Comparison of ENCODE assay signal across 11 cellular contexts in genomic region chr1:9316080-9316444, GRCh38. TPM values are rescaled to one million over a fixed set of nuclear protein-coding genes. Genes with fewer than 3 reads are reported as not detected.
DNase-seq lines count a peak whose midpoint lies in the region; ATAC-seq and TF ChIP-seq lines count a peak whose summit lies in the region.
"Had no signal": no experiment of that assay in that cellular context is flagged by ENCODE, and none has a peak within 500 bp of the region (broad histone marks: within the 10 kb centered on the region; RNA-seq: fewer than 3 reads in every experiment).

No MANE protein-coding gene starts in this region.

- H2BK5ac ChIP-seq in mesenchymal stem cell (ENCODE audit: low read depth, low read length, poor library complexity, severe bottlenecking), result no peak overlapping the region

- H3K27ac ChIP-seq in mesenchymal stem cell (ENCODE audit: low read length, poor library complexity, severe bottlenecking) (peak overlapping the region; percentile 5), upper lobe of right lung (no peak overlapping the region)
- H3K27ac ChIP-seq: spleen had no signal

- peak overlapping the region in 1 of 2 experiments; percentile 8 for H3K4me3 ChIP-seq in mesenchymal stem cell (ENCODE audit: insufficient read depth in 1 of 2, low read depth in 1 of 2, low read length in 2 of 2)
- H3K4me3 ChIP-seq in upper lobe of right lung, result no peak overlapping the region
- H3K4me3 ChIP-seq: spleen had no signal

- peak overlapping the region; percentile 8 for H3K4me2 ChIP-seq in mesenchymal stem cell (ENCODE audit: low read length, poor library complexity, severe bottlenecking)

- no peak for TF ChIP-seq CTCF in upper lobe of right lung (IDR thresholded peaks at IDR 0.05)
- TF ChIP-seq CTCF in endothelial cell (IDR thresholded peaks at IDR 0.05; ENCODE audit: unreplicated experiment), result no peak

- H3K18ac ChIP-seq in mesenchymal stem cell (ENCODE audit: low read depth in 1 of 2, low read length in 2 of 2), result peak overlapping the region in 1 of 2 experiments; percentile 67

- no peaks in the 10 kb centered on the region for H3K36me3 Mint-ChIP-seq in activated naive CD4-positive, alpha-beta T cell treated with anti-CD3 and anti-CD28 coated beads, Interleukin-2, amount 10 ng/mL, durations not matched to agents 7 days and 5 days
- H3K36me3 Mint-ChIP-seq in endothelial cell (ENCODE audit: low read depth, unreplicated experiment), result no peaks in the 10 kb centered on the region

- H3K4me1 Mint-ChIP-seq in activated naive CD4-positive, alpha-beta T cell treated with anti-CD3 and anti-CD28 coated beads, Interleukin-2, amount 10 ng/mL, durations not matched to agents 7 days and 5 days, result peaks cover 40% of the 10 kb centered on the region
- H3K4me1 Mint-ChIP-seq in endothelial cell (ENCODE audit: unreplicated experiment), result peaks cover 17% of the 10 kb centered on the region

- intact Hi-C loops in upper lobe of right lung (cut with DNase I), result no loop called here

- H2BK120ac ChIP-seq in mesenchymal stem cell (ENCODE audit: low read depth, low read length), result no peak overlapping the region

- CTCF ChIA-PET in activated naive CD4-positive, alpha-beta T cell treated with anti-CD3 and anti-CD28 coated beads, Interleukin-2, amount 10 ng/mL, durations not matched to agents 7 days and 5 days (lab: Charles Lee), result interaction anchor here (1.0 kb wide), 1 partner anchor 140 kb away, joined by 3 read pairs; no protein-coding TSS in a partner anchor

- H2AFZ ChIP-seq in mesenchymal stem cell (ENCODE audit: low read depth, low read length), result no peak overlapping the region

- H3K27ac Mint-ChIP-seq in activated naive CD4-positive, alpha-beta T cell treated with anti-CD3 and anti-CD28 coated beads, Interleukin-2, amount 10 ng/mL, durations not matched to agents 7 days and 5 days, result no peak overlapping the region
- no peak overlapping the region for H3K27ac Mint-ChIP-seq in endothelial cell (ENCODE audit: unreplicated experiment)

- peaks cover 3% of the 10 kb centered on the region for H3K27me3 Mint-ChIP-seq in activated naive CD4-positive, alpha-beta T cell treated with anti-CD3 and anti-CD28 coated beads, Interleukin-2, amount 10 ng/mL, durations not matched to agents 7 days and 5 days
- peaks cover 14% of the 10 kb centered on the region for H3K27me3 Mint-ChIP-seq in endothelial cell (ENCODE audit: unreplicated experiment)

- H3K36me3 ChIP-seq in mesenchymal stem cell (ENCODE audit: control insufficient read depth in 1 of 2, insufficient read depth in 2 of 2, low read depth in 1 of 2, low read length in 2 of 2) (peaks cover 38 to 51% of the 10 kb centered on the region in 2 experiments), upper lobe of right lung (no peaks in the 10 kb centered on the region)
- H3K36me3 ChIP-seq: spleen had no signal

- H3K9me3 Mint-ChIP-seq in activated naive CD4-positive, alpha-beta T cell treated with anti-CD3 and anti-CD28 coated beads, Interleukin-2, amount 10 ng/mL, durations not matched to agents 7 days and 5 days, result no peaks in the 10 kb centered on the region
- no peaks in the 10 kb centered on the region for H3K9me3 Mint-ChIP-seq in endothelial cell (ENCODE audit: unreplicated experiment)

- H3K4me1 ChIP-seq in mesenchymal stem cell (ENCODE audit: control insufficient read depth, insufficient read depth, low read depth, low read length), result peaks cover 74% of the 10 kb centered on the region
- peaks cover 23% of the 10 kb centered on the region for H3K4me1 ChIP-seq in upper lobe of right lung

- peak; percentile 50 for DNase-seq in activated naive CD4-positive, alpha-beta T cell treated with Interleukin-2 at 50 U/mL for 16 hours
- DNase-seq in activated naive CD4-positive, alpha-beta T cell treated with anti-CD3 and anti-CD28 coated beads, Interleukin-2, amount 10 ng/mL, durations not matched to agents 7 days and 5 days, result no peak
- peak; percentile 14 for DNase-seq in activated T-helper 9 cell treated with anti-CD3 and anti-CD28 coated beads, Interleukin-2, amount 50 U/mL, for 16 hours (ENCODE audit: low read depth)
- DNase-seq in mesenchymal stem cell (no peak), upper lobe of right lung (no peak), NAMALWA (ENCODE audit: low spot score) (no peak), G401 (ENCODE audit: low spot score) (no peak), endothelial cell (ENCODE audit: low spot score) (no peak)
- DNase-seq: NCI-H1092; NK-92 treated with Interleukin-12 subunit alpha and Interleukin-12 subunit beta, amount 100 ng/mL, for 24 hours; spleen had no signal

- ATAC-seq in upper lobe of right lung, result peak; percentile 12

- WGBS in mesenchymal stem cell, result 96% methylated on average over 7 of the region's 7 CpGs

- H3K14ac ChIP-seq in mesenchymal stem cell (ENCODE audit: low read length in 2 of 2), result peak overlapping the region in 1 of 2 experiments; percentile 37

- peak overlapping the region in 1 of 2 experiments; percentile 59 for H3K4ac ChIP-seq in mesenchymal stem cell (ENCODE audit: low read depth in 1 of 2, low read length in 2 of 2)

- H2AK5ac ChIP-seq in mesenchymal stem cell (ENCODE audit: low read length, severe bottlenecking), result peak overlapping the region; percentile 78

- peak overlapping the region; percentile 75 for H3K9ac ChIP-seq in mesenchymal stem cell (ENCODE audit: low read length)

- in situ Hi-C loops in G401 (cut with HindIII; ENCODE audit: low sequenced_read_pairs), result no loop called here

- peak overlapping the region; percentile 8 to 35 for H2BK12ac ChIP-seq in mesenchymal stem cell (ENCODE audit: low read length in 2 of 2)

- H4K91ac ChIP-seq in mesenchymal stem cell (ENCODE audit: low read length), result peak overlapping the region; percentile 66

- H3K27me3 ChIP-seq in mesenchymal stem cell (ENCODE audit: control insufficient read depth in 1 of 2, insufficient read depth in 1 of 2, low read length in 2 of 2) (no peaks in the 10 kb centered on the region), upper lobe of right lung (no peaks in the 10 kb centered on the region)
- H3K27me3 ChIP-seq: spleen had no signal

- H4K8ac ChIP-seq in mesenchymal stem cell (ENCODE audit: low read length), result peak overlapping the region; percentile 25

- no peaks in the 10 kb centered on the region for H3K9me3 ChIP-seq in mesenchymal stem cell (ENCODE audit: control insufficient read depth, low read length)
- no peaks in the 10 kb centered on the region for H3K9me3 ChIP-seq in upper lobe of right lung
- H3K9me3 ChIP-seq: spleen had no signal

- no peak overlapping the region for H3K4me3 Mint-ChIP-seq in activated naive CD4-positive, alpha-beta T cell treated with anti-CD3 and anti-CD28 coated beads, Interleukin-2, amount 10 ng/mL, durations not matched to agents 7 days and 5 days
- H3K4me3 Mint-ChIP-seq in endothelial cell (ENCODE audit: unreplicated experiment), result no peak overlapping the region

- no peak overlapping the region for H3K23ac ChIP-seq in mesenchymal stem cell (ENCODE audit: low read length in 2 of 2)

- peak overlapping the region; percentile 39 for H2BK15ac ChIP-seq in mesenchymal stem cell (ENCODE audit: low read depth, poor library complexity, severe bottlenecking)

- peaks cover 11% of the 10 kb centered on the region for H3K79me1 ChIP-seq in mesenchymal stem cell (replicated peaks; ENCODE audit: low read length, poor library complexity, severe bottlenecking)

RNA-seq across cellular contexts. Expression of gene SPSB1, which starts 23.4 kb away (rescaled TPM):
- polyA plus RNA-seq in mesenchymal stem cell (2013, experiment 1 of 2), result 34.8 TPM
- polyA plus RNA-seq in mesenchymal stem cell (2013, experiment 2 of 2), result 35.0 TPM
- total RNA-seq in upper lobe of right lung (29.0 TPM), endothelial cell (ENCODE audit: unreplicated experiment) (8.1 TPM)
- total RNA-seq in G401 (2014; rRNA removed; shearing (Covaris generic)), result 25.1 and 38.8 TPM in 2 replicates

Comparison
In these comparisons a context has a peak if more than half of its experiments do, and no peak if none do; other contexts are left out.
1. DNase-seq: peak in activated naive CD4-positive, alpha-beta T cell treated with Interleukin-2 at 50 U/mL for 16 hours (single experiment) and activated T-helper 9 cell treated with anti-CD3 and anti-CD28 coated beads, Interleukin-2, amount 50 U/mL, for 16 hours (single experiment); none in activated naive CD4-positive, alpha-beta T cell treated with anti-CD3 and anti-CD28 coated beads, Interleukin-2, amount 10 ng/mL, durations not matched to agents 7 days and 5 days (single experiment), mesenchymal stem cell (single experiment), upper lobe of right lung (single experiment), NAMALWA (single experiment), G401 (single experiment) and endothelial cell (single experiment).